8 cellular contexts compared by ENCODE assay signal in the genomic region with DNA sequence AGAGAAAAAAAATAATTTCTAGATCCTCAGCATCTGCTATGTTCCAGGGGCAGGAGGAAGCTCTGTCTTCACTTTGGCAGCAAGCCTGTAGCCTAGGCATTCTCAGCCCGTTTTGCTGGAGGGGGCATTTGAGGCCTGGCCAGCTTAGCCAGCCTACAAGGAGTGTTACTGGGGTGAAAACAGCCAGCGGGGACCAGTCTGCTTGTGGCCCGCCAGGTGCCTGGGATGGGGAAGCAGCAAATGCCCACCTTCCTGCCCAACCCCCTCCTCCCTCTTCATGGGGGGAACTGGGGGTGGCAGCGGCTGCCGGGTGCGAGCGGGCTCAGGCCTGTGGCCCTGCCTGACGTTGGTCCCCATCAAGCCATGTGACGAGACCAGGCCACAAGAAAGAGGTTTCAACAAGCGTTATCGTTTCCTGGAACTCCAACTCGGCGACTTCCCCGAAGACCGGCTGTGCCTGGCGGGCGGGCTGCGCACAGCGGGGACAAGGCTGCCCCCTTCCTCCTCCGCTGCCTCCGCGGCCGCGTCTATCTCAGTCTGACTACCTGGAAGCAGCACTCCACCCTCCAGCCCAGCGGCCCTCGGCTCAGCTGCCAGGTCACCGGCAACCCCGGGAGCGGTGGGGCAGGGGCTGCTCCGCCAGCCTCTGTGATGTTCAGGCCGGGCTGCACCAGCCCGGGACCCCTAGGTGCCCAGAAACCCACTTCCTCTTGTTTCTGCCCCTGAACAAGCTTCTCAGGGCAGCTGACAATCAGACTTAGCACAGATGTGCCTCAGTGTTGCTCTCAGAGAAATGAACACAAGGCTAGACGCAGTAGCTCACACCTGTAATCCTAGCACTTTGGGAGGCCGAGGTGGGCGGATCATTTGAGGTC. TPM values are rescaled to one million over a fixed set of nuclear protein-coding genes. Genes with fewer than 3 reads are reported as not detected.
A peak's percentile ranks its signal among the peaks of the same experiment; 100 is the strongest.
DNase-seq lines count a peak whose midpoint lies in the region; ATAC-seq and TF ChIP-seq lines count a peak whose summit lies in the region.

No MANE protein-coding gene starts in this region.

- BruUV-seq in Caco-2 (replicated peaks; lab: Mats Ljungman, UMichigan): no TSS peak

- H3K36me3 ChIP-seq in heart right ventricle (no peaks in the 10 kb centered on the region), Caco-2 (ENCODE audit: control insufficient read depth, insufficient read depth, low read length) (no peaks in the 10 kb centered on the region)

- TF ChIP-seq CTCF in heart right ventricle (IDR thresholded peaks at IDR 0.05) (no peak), Caco-2 (IDR thresholded peaks at IDR 0.05; ENCODE audit: insufficient read depth in 1 of 2, low read depth in 1 of 2, low read length in 1 of 2, severe bottlenecking in 1 of 2, unreplicated experiment in 1 of 2) (no peak)

- H3K9me3 ChIP-seq in heart right ventricle (no peaks in the 10 kb centered on the region), Caco-2 (no peaks in the 10 kb centered on the region)

- intact Hi-C loops in heart right ventricle (cut with DNase I): loop anchor here in 2 of 10 donors (5.0 to 10.0 kb wide), 2 partner anchors 51 to 58 kb away; no protein-coding TSS in a partner anchor
- intact Hi-C loops in Caco-2 (cut with micrococcal nuclease; ENCODE audit: unreplicated experiment): no loop called here

- H3K36me3 Mint-ChIP-seq in Caco-2 (ENCODE audit: insufficient read depth, unreplicated experiment): no peaks in the 10 kb centered on the region

- no peaks in the 10 kb centered on the region for H3K9me3 Mint-ChIP-seq in Caco-2 (ENCODE audit: unreplicated experiment)

- H3K4me1 Mint-ChIP-seq in Caco-2 (ENCODE audit: low read depth, unreplicated experiment): no peaks in the 10 kb centered on the region

- H3K4me3 Mint-ChIP-seq in Caco-2 (ENCODE audit: unreplicated experiment): no peak overlapping the region

- peak; percentile 73 for ATAC-seq in GM19043 (IDR thresholded peaks at IDR 0.05; ENCODE audit: low read depth, unreplicated experiment)
- peak; percentile 57 for ATAC-seq in HG03442 (IDR thresholded peaks at IDR 0.05; ENCODE audit: unreplicated experiment)
- peak; percentile 50 to 82 (median 64) for ATAC-seq in heart right ventricle

- peak; percentile 96 for DNase-seq in activated CD8-positive, alpha-beta memory T cell treated with anti-CD3 and anti-CD28 coated beads for 24 hours
- peak; percentile 24 to 48 for DNase-seq in heart right ventricle
- peak; percentile 75 for DNase-seq in stimulated activated CD8-positive, alpha-beta memory T cell treated with anti-CD3 and anti-CD28 coated beads, Interleukin-15, amount 100 ng/mL, for 24 hours (ENCODE audit: low read depth)
- no peak for DNase-seq in hepatic stellate cell (ENCODE audit: low spot score)
- DNase-seq in DMS153 (lab: John Stamatoyannopoulos, UW): no peak
- no peak for DNase-seq in Caco-2

- POLR2A ChIA-PET in Caco-2 (lab: Charles Lee): interaction anchor here (0.7 kb wide), 1 partner anchor 9 kb away, joined by 5 read pairs; no protein-coding TSS in a partner anchor

- peaks cover 0 to 56% (median 9%) of the 10 kb centered on the region in 9 donors for H3K4me1 ChIP-seq in heart right ventricle
- H3K4me1 ChIP-seq in Caco-2: no peaks in the 10 kb centered on the region

- H3K27ac ChIP-seq in heart right ventricle: peak overlapping the region in 1 of 10 donors; percentile 89

- WGBS in heart right ventricle, 2 donors: 30 to 32% methylated on average over 35 of the region's 35 CpGs

- CTCF ChIA-PET in Caco-2 (lab: Charles Lee): no interaction called here

- H3K27me3 ChIP-seq in heart right ventricle (peaks cover 0 to 9% (median 0%) of the 10 kb centered on the region in 7 donors), Caco-2 (replicated peaks; ENCODE audit: control insufficient read depth, insufficient read depth, low read length) (no peaks in the 10 kb centered on the region)

- H3K4me3 ChIP-seq in heart right ventricle (peak overlapping the region in 2 of 10 donors; percentile 1 to 32), Caco-2 (ENCODE audit: low read depth, low read length) (no peak overlapping the region)

- no peaks in the 10 kb centered on the region for H3K27me3 Mint-ChIP-seq in Caco-2 (ENCODE audit: insufficient read depth, unreplicated experiment)

- H3K27ac Mint-ChIP-seq in Caco-2 (ENCODE audit: unreplicated experiment): no peak overlapping the region

RNA-seq across cellular contexts. Expression of a gene that starts 22.9 kb away (rescaled TPM):
- total RNA-seq in heart right ventricle (10 to 100 TPM in 1 of 10 donors, 1 to 10 TPM in 7, under 1 TPM in 2; 0.60 to 12.2 (median 2.1) TPM), Caco-2 (2022) (8.1 and 13.2 TPM in 2 replicates)
- polyA plus RNA-seq in heart right ventricle: 10 to 100 TPM in 1 of 2 donors, 1 to 10 TPM in 1; 5.8 to 10.8 TPM

RNA-seq across cellular contexts. Expression of a gene that starts 36.0 kb away (rescaled TPM):
- total RNA-seq in heart right ventricle (not detected), Caco-2 (2022) (not detected in 2 replicates)
- polyA plus RNA-seq in heart right ventricle: not detected

RNA-seq across cellular contexts. Expression of a gene that starts 40.3 kb away (rescaled TPM):
- total RNA-seq in heart right ventricle (not detected), Caco-2 (2022) (not detected in 2 replicates)
- not detected for polyA plus RNA-seq in heart right ventricle

RNA-seq across cellular contexts. Expression of a gene that starts 43.2 kb away (rescaled TPM):
- not detected for total RNA-seq in heart right ventricle
- not detected for polyA plus RNA-seq in heart right ventricle
- total RNA-seq in Caco-2 (2022): not detected in 2 replicates

RNA-seq across cellular contexts. Expression of a gene that starts 48.0 kb away (rescaled TPM):
- not detected for total RNA-seq in heart right ventricle
- polyA plus RNA-seq in heart right ventricle: not detected
- total RNA-seq in Caco-2 (2022): not detected in 2 replicates

Comparison
In these comparisons a context has a peak if more than half of its experiments do, and no peak if none do; other contexts are left out.
1. DNase-seq: peak in activated CD8-positive, alpha-beta memory T cell treated with anti-CD3 and anti-CD28 coated beads for 24 hours (single experiment), heart right ventricle (2 of 2) and stimulated activated CD8-positive, alpha-beta memory T cell treated with anti-CD3 and anti-CD28 coated beads, Interleukin-15, amount 100 ng/mL, for 24 hours (single experiment); none in hepatic stellate cell (single experiment), DMS153 (single experiment) and Caco-2 (0 of 2).
2. Peak in every context shown above with its lines, with median percentiles within 50 percentile points of each other: ATAC-seq.